1 cellular context compared by ENCODE assay signal in the genomic region with DNA sequence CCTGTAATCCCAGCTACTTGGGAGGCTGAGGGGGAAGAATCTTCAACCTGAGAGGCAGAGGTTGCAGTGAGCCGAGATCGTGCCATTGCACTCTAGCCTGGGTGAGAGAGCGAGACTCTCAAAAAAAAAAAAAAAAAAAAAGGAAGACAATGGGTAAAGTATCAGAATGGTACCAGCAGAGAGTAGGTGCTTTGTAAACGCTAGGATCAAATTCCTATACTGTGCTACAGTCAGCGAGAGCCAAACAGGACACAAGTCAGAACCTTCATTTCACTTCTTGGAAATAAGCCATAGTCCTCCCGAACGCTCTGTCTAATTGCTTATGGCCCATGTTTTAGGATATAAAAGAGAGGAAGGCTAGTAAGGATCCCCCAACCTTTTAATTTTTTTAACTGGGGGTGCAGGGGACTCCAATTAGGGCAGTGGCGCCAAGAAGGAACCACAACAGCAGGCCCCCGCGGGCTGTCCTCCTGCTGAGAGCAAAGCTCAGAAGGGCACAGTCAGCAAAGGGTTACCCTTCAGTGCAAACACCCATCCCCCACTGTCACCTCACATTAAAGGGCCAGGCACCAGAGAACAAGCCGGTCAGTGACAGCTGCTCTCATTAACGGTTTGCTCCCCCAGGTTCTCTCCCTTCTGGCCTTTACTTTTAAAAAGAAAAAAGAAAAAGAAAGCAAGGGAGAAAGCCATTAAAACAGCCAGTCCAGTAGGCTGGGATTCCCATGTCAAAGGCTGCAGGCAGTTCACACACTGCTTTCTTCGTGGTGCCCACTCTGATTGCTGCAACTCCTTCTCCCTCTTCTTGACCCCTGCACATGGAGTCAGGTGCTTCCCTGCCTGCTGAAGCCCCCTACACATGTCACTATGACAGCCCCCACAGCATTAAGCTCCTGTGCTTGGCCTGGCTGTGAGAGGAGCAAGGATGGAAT.
TF ChIP-seq lines count a peak whose summit lies in the region.

No MANE protein-coding gene starts in this region.

TF ChIP-seq in K562, 482 proteins besides CTCF, POLR2A, EP300 and RAD21 (continued from another document and continues in another):
- no peak for TF ChIP-seq ETS2 (tag; IDR thresholded peaks at IDR 0.05; ENCODE audit: borderline replicate concordance, poor library complexity, severe bottlenecking)
- TF ChIP-seq, protein P1, sequence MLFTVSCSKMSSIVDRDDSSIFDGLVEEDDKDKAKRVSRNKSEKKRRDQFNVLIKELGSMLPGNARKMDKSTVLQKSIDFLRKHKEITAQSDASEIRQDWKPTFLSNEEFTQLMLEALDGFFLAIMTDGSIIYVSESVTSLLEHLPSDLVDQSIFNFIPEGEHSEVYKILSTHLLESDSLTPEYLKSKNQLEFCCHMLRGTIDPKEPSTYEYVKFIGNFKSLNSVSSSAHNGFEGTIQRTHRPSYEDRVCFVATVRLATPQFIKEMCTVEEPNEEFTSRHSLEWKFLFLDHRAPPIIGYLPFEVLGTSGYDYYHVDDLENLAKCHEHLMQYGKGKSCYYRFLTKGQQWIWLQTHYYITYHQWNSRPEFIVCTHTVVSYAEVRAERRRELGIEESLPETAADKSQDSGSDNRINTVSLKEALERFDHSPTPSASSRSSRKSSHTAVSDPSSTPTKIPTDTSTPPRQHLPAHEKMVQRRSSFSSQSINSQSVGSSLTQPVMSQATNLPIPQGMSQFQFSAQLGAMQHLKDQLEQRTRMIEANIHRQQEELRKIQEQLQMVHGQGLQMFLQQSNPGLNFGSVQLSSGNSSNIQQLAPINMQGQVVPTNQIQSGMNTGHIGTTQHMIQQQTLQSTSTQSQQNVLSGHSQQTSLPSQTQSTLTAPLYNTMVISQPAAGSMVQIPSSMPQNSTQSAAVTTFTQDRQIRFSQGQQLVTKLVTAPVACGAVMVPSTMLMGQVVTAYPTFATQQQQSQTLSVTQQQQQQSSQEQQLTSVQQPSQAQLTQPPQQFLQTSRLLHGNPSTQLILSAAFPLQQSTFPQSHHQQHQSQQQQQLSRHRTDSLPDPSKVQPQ (CRISPR knock-in tag; IDR thresholded peaks at IDR 0.05; ENCODE audit: borderline replicate concordance), result no peak
- TF ChIP-seq, protein P2, sequence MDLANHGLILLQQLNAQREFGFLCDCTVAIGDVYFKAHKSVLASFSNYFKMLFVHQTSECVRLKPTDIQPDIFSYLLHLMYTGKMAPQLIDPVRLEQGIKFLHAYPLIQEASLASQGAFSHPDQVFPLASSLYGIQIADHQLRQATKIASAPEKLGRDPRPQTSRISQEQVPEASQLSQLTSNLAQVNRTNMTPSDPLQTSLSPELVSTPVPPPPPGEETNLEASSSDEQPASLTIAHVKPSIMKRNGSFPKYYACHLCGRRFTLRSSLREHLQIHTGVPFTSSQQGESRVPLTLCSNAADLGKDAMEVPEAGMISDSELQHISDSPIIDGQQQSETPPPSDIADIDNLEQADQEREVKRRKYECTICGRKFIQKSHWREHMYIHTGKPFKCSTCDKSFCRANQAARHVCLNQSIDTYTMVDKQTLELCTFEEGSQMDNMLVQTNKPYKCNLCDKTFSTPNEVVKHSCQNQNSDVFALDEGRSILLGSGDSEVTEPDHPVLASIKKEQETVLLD (IDR thresholded peaks at IDR 0.05), result no peak
- no peak for TF ChIP-seq ZSCAN29 (IDR thresholded peaks at IDR 0.05)
- TF ChIP-seq, protein P3, sequence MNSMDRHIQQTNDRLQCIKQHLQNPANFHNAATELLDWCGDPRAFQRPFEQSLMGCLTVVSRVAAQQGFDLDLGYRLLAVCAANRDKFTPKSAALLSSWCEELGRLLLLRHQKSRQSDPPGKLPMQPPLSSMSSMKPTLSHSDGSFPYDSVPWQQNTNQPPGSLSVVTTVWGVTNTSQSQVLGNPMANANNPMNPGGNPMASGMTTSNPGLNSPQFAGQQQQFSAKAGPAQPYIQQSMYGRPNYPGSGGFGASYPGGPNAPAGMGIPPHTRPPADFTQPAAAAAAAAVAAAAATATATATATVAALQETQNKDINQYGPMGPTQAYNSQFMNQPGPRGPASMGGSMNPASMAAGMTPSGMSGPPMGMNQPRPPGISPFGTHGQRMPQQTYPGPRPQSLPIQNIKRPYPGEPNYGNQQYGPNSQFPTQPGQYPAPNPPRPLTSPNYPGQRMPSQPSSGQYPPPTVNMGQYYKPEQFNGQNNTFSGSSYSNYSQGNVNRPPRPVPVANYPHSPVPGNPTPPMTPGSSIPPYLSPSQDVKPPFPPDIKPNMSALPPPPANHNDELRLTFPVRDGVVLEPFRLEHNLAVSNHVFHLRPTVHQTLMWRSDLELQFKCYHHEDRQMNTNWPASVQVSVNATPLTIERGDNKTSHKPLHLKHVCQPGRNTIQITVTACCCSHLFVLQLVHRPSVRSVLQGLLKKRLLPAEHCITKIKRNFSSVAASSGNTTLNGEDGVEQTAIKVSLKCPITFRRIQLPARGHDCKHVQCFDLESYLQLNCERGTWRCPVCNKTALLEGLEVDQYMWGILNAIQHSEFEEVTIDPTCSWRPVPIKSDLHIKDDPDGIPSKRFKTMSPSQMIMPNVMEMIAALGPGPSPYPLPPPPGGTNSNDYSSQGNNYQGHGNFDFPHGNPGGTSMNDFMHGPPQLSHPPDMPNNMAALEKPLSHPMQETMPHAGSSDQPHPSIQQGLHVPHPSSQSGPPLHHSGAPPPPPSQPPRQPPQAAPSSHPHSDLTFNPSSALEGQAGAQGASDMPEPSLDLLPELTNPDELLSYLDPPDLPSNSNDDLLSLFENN (IDR thresholded peaks at IDR 0.05; ENCODE audit: low read depth in 2 of 2, low read length in 2 of 2), result no peak
- no peak for TF ChIP-seq DEAF1 (CRISPR knock-in tag; IDR thresholded peaks at IDR 0.05)
- TF ChIP-seq SREBF1 (IDR thresholded peaks at IDR 0.05; ENCODE audit: borderline replicate concordance, low read depth, low read length), result no peak
- no peak for TF ChIP-seq EWSR1 (IDR thresholded peaks at IDR 0.05; ENCODE audit: borderline replicate concordance, low read depth, partially characterized antibody)
- TF ChIP-seq ZNF3 (CRISPR knock-in tag; IDR thresholded peaks at IDR 0.05), result no peak
- TF ChIP-seq, protein P4, sequence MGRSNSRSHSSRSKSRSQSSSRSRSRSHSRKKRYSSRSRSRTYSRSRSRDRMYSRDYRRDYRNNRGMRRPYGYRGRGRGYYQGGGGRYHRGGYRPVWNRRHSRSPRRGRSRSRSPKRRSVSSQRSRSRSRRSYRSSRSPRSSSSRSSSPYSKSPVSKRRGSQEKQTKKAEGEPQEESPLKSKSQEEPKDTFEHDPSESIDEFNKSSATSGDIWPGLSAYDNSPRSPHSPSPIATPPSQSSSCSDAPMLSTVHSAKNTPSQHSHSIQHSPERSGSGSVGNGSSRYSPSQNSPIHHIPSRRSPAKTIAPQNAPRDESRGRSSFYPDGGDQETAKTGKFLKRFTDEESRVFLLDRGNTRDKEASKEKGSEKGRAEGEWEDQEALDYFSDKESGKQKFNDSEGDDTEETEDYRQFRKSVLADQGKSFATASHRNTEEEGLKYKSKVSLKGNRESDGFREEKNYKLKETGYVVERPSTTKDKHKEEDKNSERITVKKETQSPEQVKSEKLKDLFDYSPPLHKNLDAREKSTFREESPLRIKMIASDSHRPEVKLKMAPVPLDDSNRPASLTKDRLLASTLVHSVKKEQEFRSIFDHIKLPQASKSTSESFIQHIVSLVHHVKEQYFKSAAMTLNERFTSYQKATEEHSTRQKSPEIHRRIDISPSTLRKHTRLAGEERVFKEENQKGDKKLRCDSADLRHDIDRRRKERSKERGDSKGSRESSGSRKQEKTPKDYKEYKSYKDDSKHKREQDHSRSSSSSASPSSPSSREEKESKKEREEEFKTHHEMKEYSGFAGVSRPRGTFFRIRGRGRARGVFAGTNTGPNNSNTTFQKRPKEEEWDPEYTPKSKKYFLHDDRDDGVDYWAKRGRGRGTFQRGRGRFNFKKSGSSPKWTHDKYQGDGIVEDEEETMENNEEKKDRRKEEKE (IDR thresholded peaks at IDR 0.05; ENCODE audit: borderline replicate concordance in 1 of 2, control insufficient read depth in 1 of 2, low read depth in 2 of 2, low read length in 1 of 2), result no peak
- TF ChIP-seq HINFP (tag; conservative IDR thresholded peaks at IDR 0.05; ENCODE audit: low read depth), result no peak
- TF ChIP-seq ARHGAP35 (IDR thresholded peaks at IDR 0.05; ENCODE audit: partially characterized antibody), result no peak
- TF ChIP-seq CREM (IDR thresholded peaks at IDR 0.05; ENCODE audit: low read depth), result peak; percentile 30; the same call in 1 of the 2 replicates
- no peak for TF ChIP-seq L3MBTL2 (IDR thresholded peaks at IDR 0.05)
- no peak for TF ChIP-seq NKRF (IDR thresholded peaks at IDR 0.05; ENCODE audit: borderline replicate concordance)
- TF ChIP-seq ZNF24 (IDR thresholded peaks at IDR 0.05), result no peak
- no peak for TF ChIP-seq PBX2 (CRISPR knock-in tag; IDR thresholded peaks at IDR 0.05; ENCODE audit: low read depth)
- TF ChIP-seq PBX2 (tag; conservative IDR thresholded peaks at IDR 0.05; ENCODE audit: low read depth), result 0 out of 2 replicates have a peak, but pooled peaks have one; percentile 25
- TF ChIP-seq GTF2A2 (tag; IDR thresholded peaks at IDR 0.05), result no peak
- TF ChIP-seq HMGXB4 (CRISPR knock-in tag; IDR thresholded peaks at IDR 0.05), result no peak
- TF ChIP-seq STAT5A (IDR thresholded peaks at IDR 0.05; ENCODE audit: borderline replicate concordance, low read length), result no peak
- TF ChIP-seq MEF2A (IDR thresholded peaks at IDR 0.05; ENCODE audit: control insufficient read depth, low read depth, low read length), result no peak
- TF ChIP-seq ILF3 (IDR thresholded peaks at IDR 0.05; ENCODE audit: borderline replicate concordance), result no peak
- no peak for TF ChIP-seq ZNF589 (CRISPR knock-in tag; IDR thresholded peaks at IDR 0.05; ENCODE audit: low read depth)
- TF ChIP-seq ZNF586 (CRISPR knock-in tag; conservative IDR thresholded peaks at IDR 0.05), result no peak
- peak; percentile 70 for TF ChIP-seq FOXM1 (IDR thresholded peaks at IDR 0.05; ENCODE audit: low read depth)
- no peak for TF ChIP-seq FOXM1 (CRISPR knock-in tag; IDR thresholded peaks at IDR 0.05; ENCODE audit: low read depth)
- TF ChIP-seq MYNN (IDR thresholded peaks at IDR 0.05), result no peak
- TF ChIP-seq MYNN (CRISPR knock-in tag; IDR thresholded peaks at IDR 0.05), result no peak
- no peak for TF ChIP-seq ZKSCAN8 (CRISPR knock-in tag; IDR thresholded peaks at IDR 0.05)
- peak; percentile 49; the same call in 1 of the 2 replicates for TF ChIP-seq ZNF316 (IDR thresholded peaks at IDR 0.05)
- no peak for TF ChIP-seq RBM34 (IDR thresholded peaks at IDR 0.05; ENCODE audit: borderline replicate concordance, insufficient read depth, low read length)
- peak; percentile 25; the same call in 1 of the 2 replicates for TF ChIP-seq NFIC (IDR thresholded peaks at IDR 0.05)
